Comparison of ENCODE assay signal across 11 cellular contexts in the genomic region with DNA sequence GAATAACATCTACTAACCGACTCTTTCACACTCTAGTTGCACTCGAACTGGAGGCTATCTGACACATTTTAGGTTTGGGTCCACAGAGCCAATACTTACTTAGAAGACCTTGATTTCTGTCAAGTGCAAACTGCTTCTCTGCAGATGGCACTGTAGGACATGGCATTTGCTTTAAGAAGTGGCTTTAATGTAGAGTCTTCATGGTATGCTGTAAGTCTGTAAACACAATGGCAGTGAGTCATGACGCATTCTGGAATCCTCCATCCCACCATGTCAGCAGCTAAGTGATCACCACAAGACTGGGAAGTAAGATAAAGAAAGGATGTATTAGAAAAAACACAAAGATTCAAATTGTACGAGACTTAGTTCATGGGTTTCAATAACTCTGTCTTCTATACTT.
DNase-seq lines count a peak whose midpoint lies in the region; ATAC-seq, FAIRE-seq and TF ChIP-seq lines count a peak whose summit lies in the region.
"Had no signal": no experiment of that assay in that cellular context is flagged by ENCODE, and none has a peak within 500 bp of the region (broad histone marks: within the 10 kb centered on the region; RNA-seq: fewer than 3 reads in every experiment).

No MANE protein-coding gene starts in this region.

- POLR2A ChIA-PET in HepG2 (lab: Yijun Ruan, JAX), result no interaction called here

- TF ChIP-seq CTCF in HepG2 (CRISPR knock-in tag; IDR thresholded peaks at IDR 0.05), result 0 out of 2 replicates have a peak, but pooled peaks have one; percentile 11
- TF ChIP-seq CTCF in right lobe of liver (IDR thresholded peaks at IDR 0.05), result no peak
- peak; percentile 9 for TF ChIP-seq CTCF in fibroblast of pulmonary artery (IDR thresholded peaks at IDR 0.05; ENCODE audit: low read length, missing control alignments)

- no TSS peak for BruUV-seq in HepG2 (replicated peaks; lab: Mats Ljungman, UMichigan)

- intact Hi-C loops in HepG2 (cut with micrococcal nuclease; ENCODE audit: unreplicated experiment), result no loop called here
- intact Hi-C loops in right lobe of liver (cut with DNase I), result no loop called here

- in situ Hi-C loops in HepG2 (cut with HindIII; ENCODE audit: extremely low pct_ligation_motif_present, low pct_unique_long_range_greater_than_20kb), result no loop called here

- H3K27me3 ChIP-seq in HepG2 (ENCODE audit: control insufficient read depth in 1 of 2, insufficient read depth in 2 of 2, low read length in 2 of 2) (0 out of 5 replicates have a peak, but pooled peaks cover 0 to 3% of the 10 kb centered on the region in 2 experiments), right lobe of liver (no peaks in the 10 kb centered on the region)

- H2AFZ ChIP-seq in HepG2 (ENCODE audit: low read length), result no peak overlapping the region

- H3K4me1 ChIP-seq in HepG2 (ENCODE audit: insufficient read depth, low read length) (no peaks in the 10 kb centered on the region), right lobe of liver (no peaks in the 10 kb centered on the region)
- H3K4me1 ChIP-seq: lower lobe of right lung had no signal

- H3K9me3 ChIP-seq in HepG2 (ENCODE audit: low read length) (no peaks in the 10 kb centered on the region), right lobe of liver (no peaks in the 10 kb centered on the region)
- H3K9me3 ChIP-seq: lower lobe of right lung had no signal

- no peaks in the 10 kb centered on the region for H3K79me2 ChIP-seq in HepG2 (ENCODE audit: insufficient read depth, low read length)

- H3K9ac ChIP-seq in HepG2 (ENCODE audit: insufficient read depth, low read depth, low read length), result no peak overlapping the region

- 1% methylated on average over 4 of the region's 4 CpGs for WGBS in HepG2 (ENCODE audit: low lambda C conversion rate)
- 50% methylated on average over 4 of the region's 4 CpGs for WGBS in right lobe of liver (ENCODE audit: insufficient coverage, low coverage, low lambda C conversion rate, missing lambda C conversion rate)

- H3K36me3 ChIP-seq in HepG2 (replicated peaks in 1 of 2; ENCODE audit: control insufficient read depth in 1 of 2, insufficient read depth in 2 of 2, low read length in 2 of 2), result no peaks in the 10 kb centered on the region
- H3K36me3 ChIP-seq in right lobe of liver, result no peaks in the 10 kb centered on the region
- H3K36me3 ChIP-seq: lower lobe of right lung had no signal

- DNase-seq in HepG2 (ENCODE audit: low spot score) (peak; percentile 13), right lobe of liver (no peak), SW480 (ENCODE audit: low spot score) (peak; percentile 9), fibroblast of pulmonary artery (ENCODE audit: low read depth) (peak; percentile 85), NCI-H82 treated with DMSO at 0.1 percent for 48 hours (lab: John Stamatoyannopoulos, UW; ENCODE audit: unreplicated experiment) (no peak), left lobe of liver (ENCODE audit: low spot score) (no peak)
- no peak for DNase-seq in stimulated activated CD4-positive, alpha-beta T cell treated with anti-CD3 and anti-CD28 coated beads, Interleukin-2, amount 100 ng/mL, for 24 hours
- DNase-seq: H7, Karpas-422, lower lobe of right lung had no signal

- no peak for FAIRE-seq in HepG2 (lab: Jason Lieb, UNC)

- H3K4me3 ChIP-seq in HepG2 (replicated peaks in 1 of 3; ENCODE audit: insufficient read depth in 1 of 3, low read depth in 2 of 3, low read length in 3 of 3), result no peak overlapping the region
- H3K4me3 ChIP-seq in right lobe of liver, result no peak overlapping the region
- H3K4me3 ChIP-seq in fibroblast of pulmonary artery (replicated peaks; ENCODE audit: low read depth, low read length), result no peak overlapping the region
- H3K4me3 ChIP-seq: lower lobe of right lung had no signal

- TF ChIP-seq EP300 in HepG2 (IDR thresholded peaks at IDR 0.05; ENCODE audit: low read depth in 2 of 2, low read length in 2 of 2), result no peak
- no peak for TF ChIP-seq EP300 in HepG2 (CRISPR knock-in tag; IDR thresholded peaks at IDR 0.05; ENCODE audit: borderline replicate concordance)

- no peak for TF ChIP-seq POLR2A in HepG2 (IDR thresholded peaks at IDR 0.05; ENCODE audit: insufficient read depth in 1 of 2, low read depth in 2 of 2, low read length in 2 of 2)
- TF ChIP-seq POLR2A in right lobe of liver (IDR thresholded peaks at IDR 0.05), result no peak

- ATAC-seq in HepG2 (no peak), right lobe of liver (no peak), GM18498 (IDR thresholded peaks at IDR 0.05; ENCODE audit: unreplicated experiment) (no peak), left lobe of liver (no peak)
- ATAC-seq: lower lobe of right lung had no signal

- CTCF ChIA-PET in HepG2 (lab: Yijun Ruan, JAX; ENCODE audit: low intra/inter-chr PET ratio, low total read pairs), result no interaction called here

- no peaks in the 10 kb centered on the region; the same call in 1 of the 2 replicates for H4K20me1 ChIP-seq in HepG2 (ENCODE audit: insufficient read depth, low read length)

- H3K27ac ChIP-seq in HepG2 (ENCODE audit: extremely low read length, insufficient read depth, low read length), result no peak overlapping the region
- H3K27ac ChIP-seq in right lobe of liver, result no peak overlapping the region
- H3K27ac ChIP-seq: lower lobe of right lung had no signal

- H3K4me2 ChIP-seq in HepG2 (ENCODE audit: low read depth, low read length), result no peak overlapping the region

- no peak for TF ChIP-seq RAD21 in HepG2 (CRISPR knock-in tag; IDR thresholded peaks at IDR 0.05)

TF ChIP-seq in HepG2, 621 proteins besides CTCF, POLR2A, EP300 and RAD21:
- TF ChIP-seq, protein P1, sequence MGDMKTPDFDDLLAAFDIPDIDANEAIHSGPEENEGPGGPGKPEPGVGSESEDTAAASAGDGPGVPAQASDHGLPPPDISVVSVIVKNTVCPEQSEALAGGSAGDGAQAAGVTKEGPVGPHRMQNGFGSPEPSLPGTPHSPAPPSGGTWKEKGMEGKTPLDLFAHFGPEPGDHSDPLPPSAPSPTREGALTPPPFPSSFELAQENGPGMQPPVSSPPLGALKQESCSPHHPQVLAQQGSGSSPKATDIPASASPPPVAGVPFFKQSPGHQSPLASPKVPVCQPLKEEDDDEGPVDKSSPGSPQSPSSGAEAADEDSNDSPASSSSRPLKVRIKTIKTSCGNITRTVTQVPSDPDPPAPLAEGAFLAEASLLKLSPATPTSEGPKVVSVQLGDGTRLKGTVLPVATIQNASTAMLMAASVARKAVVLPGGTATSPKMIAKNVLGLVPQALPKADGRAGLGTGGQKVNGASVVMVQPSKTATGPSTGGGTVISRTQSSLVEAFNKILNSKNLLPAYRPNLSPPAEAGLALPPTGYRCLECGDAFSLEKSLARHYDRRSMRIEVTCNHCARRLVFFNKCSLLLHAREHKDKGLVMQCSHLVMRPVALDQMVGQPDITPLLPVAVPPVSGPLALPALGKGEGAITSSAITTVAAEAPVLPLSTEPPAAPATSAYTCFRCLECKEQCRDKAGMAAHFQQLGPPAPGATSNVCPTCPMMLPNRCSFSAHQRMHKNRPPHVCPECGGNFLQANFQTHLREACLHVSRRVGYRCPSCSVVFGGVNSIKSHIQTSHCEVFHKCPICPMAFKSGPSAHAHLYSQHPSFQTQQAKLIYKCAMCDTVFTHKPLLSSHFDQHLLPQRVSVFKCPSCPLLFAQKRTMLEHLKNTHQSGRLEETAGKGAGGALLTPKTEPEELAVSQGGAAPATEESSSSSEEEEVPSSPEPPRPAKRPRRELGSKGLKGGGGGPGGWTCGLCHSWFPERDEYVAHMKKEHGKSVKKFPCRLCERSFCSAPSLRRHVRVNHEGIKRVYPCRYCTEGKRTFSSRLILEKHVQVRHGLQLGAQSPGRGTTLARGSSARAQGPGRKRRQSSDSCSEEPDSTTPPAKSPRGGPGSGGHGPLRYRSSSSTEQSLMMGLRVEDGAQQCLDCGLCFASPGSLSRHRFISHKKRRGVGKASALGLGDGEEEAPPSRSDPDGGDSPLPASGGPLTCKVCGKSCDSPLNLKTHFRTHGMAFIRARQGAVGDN (CRISPR knock-in tag; IDR thresholded peaks at IDR 0.05), result no peak

Comparison
In these comparisons a context has a peak if more than half of its experiments do, and no peak if none do; other contexts are left out.
1. DNase-seq: peak in HepG2 (single experiment), SW480 (single experiment) and fibroblast of pulmonary artery (single experiment); none in right lobe of liver (0 of 3), NCI-H82 treated with DMSO at 0.1 percent for 48 hours (single experiment), stimulated activated CD4-positive, alpha-beta T cell treated with anti-CD3 and anti-CD28 coated beads, Interleukin-2, amount 100 ng/mL, for 24 hours (0 of 2) and left lobe of liver (single experiment).
2. CTCF ChIP-seq: peak in HepG2 (single experiment) and fibroblast of pulmonary artery (single experiment); none in right lobe of liver (0 of 4).